31 cellular contexts compared by ENCODE assay signal in genomic region chr2:29220506-29221270, GRCh38.
DNase-seq lines count a peak whose midpoint lies in the region; ATAC-seq and TF ChIP-seq lines count a peak whose summit lies in the region.
"Had no signal": no experiment of that assay in that cellular context is flagged by ENCODE, and none has a peak within 500 bp of the region (broad histone marks: within the 10 kb centered on the region; RNA-seq: fewer than 3 reads in every experiment).

No MANE protein-coding gene starts in this region.

- H3K4me3 ChIP-seq in H7 (ENCODE audit: insufficient read depth, low read depth, low read length) (no peak overlapping the region), neural progenitor cell (no peak overlapping the region), testis (no peak overlapping the region)
- H3K4me3 ChIP-seq: A549; BLaER1 treated with 17β-estradiol and CSF1 and Interleukin-3, amounts not matched to agents 10 nM and 100 nM; GM23338; HAP-1; K562; SJCRH30 had no signal

- H3K4me1 ChIP-seq in neural progenitor cell (no peaks in the 10 kb centered on the region), testis (peaks cover 2% of the 10 kb centered on the region)
- H3K4me1 ChIP-seq: Caco-2, HAP-1 had no signal

- H3K4me3 Mint-ChIP-seq in CD14-positive monocyte (no peak overlapping the region), neural progenitor cell (no peak overlapping the region)
- no peak overlapping the region for H3K4me3 Mint-ChIP-seq in activated CD4-positive, alpha-beta T cell treated with anti-CD3 and anti-CD28 coated beads for 36 hours
- H3K4me3 Mint-ChIP-seq: CD8-positive, alpha-beta T cell; GM23338 had no signal

- H3K9me3 ChIP-seq in neural progenitor cell (ENCODE audit: low read depth) (no peaks in the 10 kb centered on the region), testis (no peaks in the 10 kb centered on the region)
- H3K9me3 ChIP-seq: A549, Caco-2, HAP-1, SJCRH30 had no signal

- CTCF ChIA-PET in activated CD4-positive, alpha-beta T cell treated with anti-CD3 and anti-CD28 coated beads for 36 hours (lab: Charles Lee) = interaction anchor here (0.6 kb wide), 1 partner anchor 11 kb away, joined by 4 read pairs; no protein-coding TSS in a partner anchor

- no peak overlapping the region for H3K9ac ChIP-seq in neural progenitor cell
- H3K9ac ChIP-seq: BLaER1 treated with 17β-estradiol and CSF1 and Interleukin-3, amounts not matched to agents 10 nM and 100 nM had no signal

- H3F3A ChIP-seq in neural progenitor cell (ENCODE audit: low read depth) = no peaks in the 10 kb centered on the region

- no peaks in the 10 kb centered on the region for H3K79me2 ChIP-seq in neural progenitor cell (ENCODE audit: low read depth)

- H3K4me1 Mint-ChIP-seq in CD14-positive monocyte (peaks cover 10% of the 10 kb centered on the region), neural progenitor cell (peaks cover 9% of the 10 kb centered on the region)
- no peaks in the 10 kb centered on the region for H3K4me1 Mint-ChIP-seq in activated CD4-positive, alpha-beta T cell treated with anti-CD3 and anti-CD28 coated beads for 36 hours

- intact Hi-C loops in CD14-positive monocyte (cut with micrococcal nuclease) = no loop called here
- intact Hi-C loops in testis (cut with DNase I; ENCODE audit: low total_unique reads) = no loop called here
- intact Hi-C loops in activated CD4-positive, alpha-beta T cell treated with anti-CD3 and anti-CD28 coated beads for 36 hours (cut with DNase I, micrococcal nuclease) = no loop called here

- H3K4me2 ChIP-seq in neural progenitor cell = no peak overlapping the region
- H3K4me2 ChIP-seq: A549, GM23338 had no signal

- no peak overlapping the region for H2AFZ ChIP-seq in neural progenitor cell (replicated peaks)
- H2AFZ ChIP-seq: GM23338 had no signal

- H3K27me3 ChIP-seq in H7 (ENCODE audit: control insufficient read depth, insufficient read depth, low read length) (no peaks in the 10 kb centered on the region), neural progenitor cell (no peaks in the 10 kb centered on the region), testis (no peaks in the 10 kb centered on the region)
- H3K27me3 ChIP-seq: BLaER1 treated with 17β-estradiol and CSF1 and Interleukin-3, amounts not matched to agents 10 nM and 100 nM; SJCRH30 had no signal

- ATAC-seq in activated CD4-positive, alpha-beta T cell treated with anti-CD3 and anti-CD28 coated beads for 36 hours = no peak
- ATAC-seq: A549; CD8-positive, alpha-beta T cell; GM23338; K562; PC-3; Right ventricle myocardium inferior had no signal

- WGBS in testis, 2 donors = 66 to 70% methylated on average over 12 of the region's 12 CpGs

- H3K27ac ChIP-seq in neural progenitor cell (no peak overlapping the region), testis (no peak overlapping the region)
- H3K27ac ChIP-seq: A549; BLaER1 treated with 17β-estradiol and CSF1 and Interleukin-3, amounts not matched to agents 10 nM and 100 nM; SJCRH30 had no signal

- H3K36me3 Mint-ChIP-seq in CD14-positive monocyte = no peaks in the 10 kb centered on the region
- no peaks in the 10 kb centered on the region for H3K36me3 Mint-ChIP-seq in neural progenitor cell
- no peaks in the 10 kb centered on the region for H3K36me3 Mint-ChIP-seq in activated CD4-positive, alpha-beta T cell treated with anti-CD3 and anti-CD28 coated beads for 36 hours (ENCODE audit: low read depth)
- H3K36me3 Mint-ChIP-seq: CD8-positive, alpha-beta T cell had no signal

- H3K9me3 Mint-ChIP-seq in CD14-positive monocyte (no peaks in the 10 kb centered on the region), neural progenitor cell (no peaks in the 10 kb centered on the region)
- H3K9me3 Mint-ChIP-seq in activated CD4-positive, alpha-beta T cell treated with anti-CD3 and anti-CD28 coated beads for 36 hours (ENCODE audit: low read depth) = no peaks in the 10 kb centered on the region
- H3K9me3 Mint-ChIP-seq: CD8-positive, alpha-beta T cell; GM23338 had no signal

- peak overlapping the region in 1 of 7 donors; percentile 30 for H3K27ac Mint-ChIP-seq in CD14-positive monocyte
- H3K27ac Mint-ChIP-seq in neural progenitor cell = peak overlapping the region; percentile 43
- H3K27ac Mint-ChIP-seq in activated CD4-positive, alpha-beta T cell treated with anti-CD3 and anti-CD28 coated beads for 36 hours = no peak overlapping the region
- H3K27ac Mint-ChIP-seq: CD8-positive, alpha-beta T cell; GM23338 had no signal

- H3K27me3 Mint-ChIP-seq in CD14-positive monocyte (ENCODE audit: low read depth in 3 of 3) (peaks cover 11 to 35% (median 20%) of the 10 kb centered on the region in 3 donors), neural progenitor cell (ENCODE audit: insufficient read depth, low read depth) (peaks cover under 1% of the 10 kb centered on the region)
- no peaks in the 10 kb centered on the region for H3K27me3 Mint-ChIP-seq in activated CD4-positive, alpha-beta T cell treated with anti-CD3 and anti-CD28 coated beads for 36 hours

- TF ChIP-seq POLR2A in testis (IDR thresholded peaks at IDR 0.05) (no peak), erythroblast (IDR thresholded peaks at IDR 0.05; ENCODE audit: low read length) (no peak)

- POLR2A ChIA-PET in activated CD4-positive, alpha-beta T cell treated with anti-CD3 and anti-CD28 coated beads for 36 hours (lab: Charles Lee) = no interaction called here

- TF ChIP-seq CTCF in CD14-positive monocyte (IDR thresholded peaks at IDR 0.05) (no peak), neural progenitor cell (IDR thresholded peaks at IDR 0.05) (no peak), testis (IDR thresholded peaks at IDR 0.05) (no peak)

- DNase-seq in CD14-positive monocyte (ENCODE audit: low spot score) (peak; percentile 38), H7 (peak; percentile 27), neural progenitor cell (ENCODE audit: low spot score) (no peak), testis (peak; percentile 26), erythroblast (lab: John Stamatoyannopoulos, UW) (no peak), medulla oblongata (ENCODE audit: extremely low spot score) (no peak)
- no peak for DNase-seq in activated CD4-positive, alpha-beta T cell treated with anti-CD3 and anti-CD28 coated beads for 36 hours
- DNase-seq: AML-193; Caco-2; CD8-positive, alpha-beta T cell; DMS 273 treated with DMSO at 0.1 percent for 48 hours; DMS79 treated with DMSO at 0.1 percent for 48 hours; GF-D8; Kasumi-1; NCI-H1092 treated with DMSO at 0.1 percent for 48 hours; NCI-H1436; NCI-H187; NCI-H2081 treated with DMSO at 0.1 percent for 48 hours; NCI-H2171 treated with DMSO at 0.1 percent for 48 hours; NCI-H345; NCI-H510A treated with DMSO at 0.1 percent for 48 hours; NCI-H82; NK-92 treated with Interleukin-12 subunit alpha and Interleukin-12 subunit beta, amount 100 ng/mL, for 24 hours; PC-3; SJCRH30 had no signal

- H3K36me3 ChIP-seq in H7 (replicated peaks; ENCODE audit: control insufficient read depth, insufficient read depth, low read length) (no peaks in the 10 kb centered on the region), neural progenitor cell (no peaks in the 10 kb centered on the region), testis (ENCODE audit: low read depth, missing control alignments) (no peaks in the 10 kb centered on the region)
- H3K36me3 ChIP-seq: HAP-1 had no signal

- no peaks in the 10 kb centered on the region for H4K20me1 ChIP-seq in neural progenitor cell (ENCODE audit: low read depth)
- H4K20me1 ChIP-seq: BLaER1 treated with 17β-estradiol and CSF1 and Interleukin-3, amounts not matched to agents 10 nM and 100 nM had no signal

Comparison
In these comparisons a context has a peak if more than half of its experiments do, and no peak if none do; other contexts are left out.
1. DNase-seq: peak in CD14-positive monocyte (single experiment), H7 (single experiment) and testis (single experiment); none in neural progenitor cell (single experiment), activated CD4-positive, alpha-beta T cell treated with anti-CD3 and anti-CD28 coated beads for 36 hours (single experiment), erythroblast (0 of 2) and medulla oblongata (single experiment).